1 cellular context compared by ENCODE assay signal in the genomic region with DNA sequence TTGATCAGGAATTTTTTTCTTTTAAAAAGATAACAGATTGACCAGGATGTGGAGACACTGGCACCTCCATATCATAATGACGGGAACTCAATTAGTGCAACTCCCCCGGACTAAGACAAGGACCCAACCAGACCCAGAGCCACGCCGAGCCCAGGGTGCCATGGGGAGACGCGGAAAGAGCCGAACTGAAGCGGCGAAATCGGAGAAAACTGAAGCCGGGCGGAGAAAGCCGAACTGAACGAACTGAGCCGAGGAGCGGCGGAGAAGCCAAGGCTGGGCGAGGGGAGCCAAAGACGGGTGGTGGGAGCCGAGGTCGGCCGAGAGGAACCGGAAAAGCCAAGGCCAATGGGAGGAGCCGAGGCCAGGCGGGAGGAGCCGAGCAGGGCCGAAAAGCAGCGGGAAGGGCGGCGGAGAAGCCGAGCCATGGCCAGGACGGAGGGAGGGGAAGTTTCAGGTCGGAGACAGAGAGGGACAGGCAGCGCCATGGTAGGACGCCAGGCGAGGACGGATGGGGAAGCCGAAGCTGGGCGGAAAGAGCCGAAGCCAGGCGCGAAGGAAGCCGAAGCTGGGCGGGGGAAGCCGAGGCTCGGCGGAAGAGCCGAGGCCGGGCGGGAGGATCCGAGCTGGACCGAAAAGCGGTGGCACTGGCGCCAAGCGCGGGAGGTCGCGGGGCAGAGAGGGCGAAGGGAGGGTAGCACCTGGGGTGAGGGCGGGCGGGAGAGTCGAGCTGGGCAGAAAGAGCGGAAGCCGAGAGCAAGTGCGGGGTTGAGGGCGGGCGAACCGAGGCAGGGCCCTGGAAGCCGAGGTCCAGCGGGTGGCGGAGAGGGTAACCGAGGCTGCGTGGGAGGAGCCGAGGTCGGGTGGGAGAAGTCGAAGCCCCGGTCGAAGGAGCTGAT.
A peak's percentile ranks its signal among the peaks of the same experiment; 100 is the strongest.
TF ChIP-seq lines count a peak whose summit lies in the region.

No MANE protein-coding gene starts in this region.

TF ChIP-seq in K562, 482 proteins besides CTCF, POLR2A, EP300 and RAD21 (continued from another document and continues in another):
- TF ChIP-seq, protein P1, sequence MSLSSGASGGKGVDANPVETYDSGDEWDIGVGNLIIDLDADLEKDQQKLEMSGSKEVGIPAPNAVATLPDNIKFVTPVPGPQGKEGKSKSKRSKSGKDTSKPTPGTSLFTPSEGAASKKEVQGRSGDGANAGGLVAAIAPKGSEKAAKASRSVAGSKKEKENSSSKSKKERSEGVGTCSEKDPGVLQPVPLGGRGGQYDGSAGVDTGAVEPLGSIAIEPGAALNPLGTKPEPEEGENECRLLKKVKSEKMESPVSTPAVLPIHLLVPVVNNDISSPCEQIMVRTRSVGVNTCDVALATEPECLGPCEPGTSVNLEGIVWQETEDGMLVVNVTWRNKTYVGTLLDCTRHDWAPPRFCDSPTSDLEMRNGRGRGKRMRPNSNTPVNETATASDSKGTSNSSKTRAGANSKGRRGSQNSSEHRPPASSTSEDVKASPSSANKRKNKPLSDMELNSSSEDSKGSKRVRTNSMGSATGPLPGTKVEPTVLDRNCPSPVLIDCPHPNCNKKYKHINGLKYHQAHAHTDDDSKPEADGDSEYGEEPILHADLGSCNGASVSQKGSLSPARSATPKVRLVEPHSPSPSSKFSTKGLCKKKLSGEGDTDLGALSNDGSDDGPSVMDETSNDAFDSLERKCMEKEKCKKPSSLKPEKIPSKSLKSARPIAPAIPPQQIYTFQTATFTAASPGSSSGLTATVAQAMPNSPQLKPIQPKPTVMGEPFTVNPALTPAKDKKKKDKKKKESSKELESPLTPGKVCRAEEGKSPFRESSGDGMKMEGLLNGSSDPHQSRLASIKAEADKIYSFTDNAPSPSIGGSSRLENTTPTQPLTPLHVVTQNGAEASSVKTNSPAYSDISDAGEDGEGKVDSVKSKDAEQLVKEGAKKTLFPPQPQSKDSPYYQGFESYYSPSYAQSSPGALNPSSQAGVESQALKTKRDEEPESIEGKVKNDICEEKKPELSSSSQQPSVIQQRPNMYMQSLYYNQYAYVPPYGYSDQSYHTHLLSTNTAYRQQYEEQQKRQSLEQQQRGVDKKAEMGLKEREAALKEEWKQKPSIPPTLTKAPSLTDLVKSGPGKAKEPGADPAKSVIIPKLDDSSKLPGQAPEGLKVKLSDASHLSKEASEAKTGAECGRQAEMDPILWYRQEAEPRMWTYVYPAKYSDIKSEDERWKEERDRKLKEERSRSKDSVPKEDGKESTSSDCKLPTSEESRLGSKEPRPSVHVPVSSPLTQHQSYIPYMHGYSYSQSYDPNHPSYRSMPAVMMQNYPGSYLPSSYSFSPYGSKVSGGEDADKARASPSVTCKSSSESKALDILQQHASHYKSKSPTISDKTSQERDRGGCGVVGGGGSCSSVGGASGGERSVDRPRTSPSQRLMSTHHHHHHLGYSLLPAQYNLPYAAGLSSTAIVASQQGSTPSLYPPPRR (CRISPR knock-in tag; IDR thresholded peaks at IDR 0.05; ENCODE audit: borderline replicate concordance): no peak
- TF ChIP-seq, protein P2, sequence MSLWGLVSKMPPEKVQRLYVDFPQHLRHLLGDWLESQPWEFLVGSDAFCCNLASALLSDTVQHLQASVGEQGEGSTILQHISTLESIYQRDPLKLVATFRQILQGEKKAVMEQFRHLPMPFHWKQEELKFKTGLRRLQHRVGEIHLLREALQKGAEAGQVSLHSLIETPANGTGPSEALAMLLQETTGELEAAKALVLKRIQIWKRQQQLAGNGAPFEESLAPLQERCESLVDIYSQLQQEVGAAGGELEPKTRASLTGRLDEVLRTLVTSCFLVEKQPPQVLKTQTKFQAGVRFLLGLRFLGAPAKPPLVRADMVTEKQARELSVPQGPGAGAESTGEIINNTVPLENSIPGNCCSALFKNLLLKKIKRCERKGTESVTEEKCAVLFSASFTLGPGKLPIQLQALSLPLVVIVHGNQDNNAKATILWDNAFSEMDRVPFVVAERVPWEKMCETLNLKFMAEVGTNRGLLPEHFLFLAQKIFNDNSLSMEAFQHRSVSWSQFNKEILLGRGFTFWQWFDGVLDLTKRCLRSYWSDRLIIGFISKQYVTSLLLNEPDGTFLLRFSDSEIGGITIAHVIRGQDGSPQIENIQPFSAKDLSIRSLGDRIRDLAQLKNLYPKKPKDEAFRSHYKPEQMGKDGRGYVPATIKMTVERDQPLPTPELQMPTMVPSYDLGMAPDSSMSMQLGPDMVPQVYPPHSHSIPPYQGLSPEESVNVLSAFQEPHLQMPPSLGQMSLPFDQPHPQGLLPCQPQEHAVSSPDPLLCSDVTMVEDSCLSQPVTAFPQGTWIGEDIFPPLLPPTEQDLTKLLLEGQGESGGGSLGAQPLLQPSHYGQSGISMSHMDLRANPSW (CRISPR knock-in tag; IDR thresholded peaks at IDR 0.05): no peak; the same call in 1 of the 2 replicates
- TF ChIP-seq TSC22D4 (tag; IDR thresholded peaks at IDR 0.05) (no peak), HDAC8 (tag; IDR thresholded peaks at IDR 0.05) (no peak), HDAC1 (IDR thresholded peaks at IDR 0.05) (0 out of 4 replicates have a peak, but pooled peaks of 1 of the 2 experiments have one; percentile 15), ZNF3 (CRISPR knock-in tag; IDR thresholded peaks at IDR 0.05) (no peak), GATAD2A (IDR thresholded peaks at IDR 0.05) (peak; percentile 99), TAF7 (tag; IDR thresholded peaks at IDR 0.05) (peak; percentile 44; the same call in 1 of the 2 replicates), CCNT2 (IDR thresholded peaks at IDR 0.05; ENCODE audit: borderline replicate concordance, extremely low read depth, insufficient read length, low read depth, low read length) (no peak), NCOA6 (IDR thresholded peaks at IDR 0.05) (no peak), LCOR (CRISPR knock-in tag; IDR thresholded peaks at IDR 0.05) (no peak), ZNF79 (CRISPR knock-in tag; IDR thresholded peaks at IDR 0.05; ENCODE audit: low read depth) (no peak)
- TF ChIP-seq, protein P3, sequence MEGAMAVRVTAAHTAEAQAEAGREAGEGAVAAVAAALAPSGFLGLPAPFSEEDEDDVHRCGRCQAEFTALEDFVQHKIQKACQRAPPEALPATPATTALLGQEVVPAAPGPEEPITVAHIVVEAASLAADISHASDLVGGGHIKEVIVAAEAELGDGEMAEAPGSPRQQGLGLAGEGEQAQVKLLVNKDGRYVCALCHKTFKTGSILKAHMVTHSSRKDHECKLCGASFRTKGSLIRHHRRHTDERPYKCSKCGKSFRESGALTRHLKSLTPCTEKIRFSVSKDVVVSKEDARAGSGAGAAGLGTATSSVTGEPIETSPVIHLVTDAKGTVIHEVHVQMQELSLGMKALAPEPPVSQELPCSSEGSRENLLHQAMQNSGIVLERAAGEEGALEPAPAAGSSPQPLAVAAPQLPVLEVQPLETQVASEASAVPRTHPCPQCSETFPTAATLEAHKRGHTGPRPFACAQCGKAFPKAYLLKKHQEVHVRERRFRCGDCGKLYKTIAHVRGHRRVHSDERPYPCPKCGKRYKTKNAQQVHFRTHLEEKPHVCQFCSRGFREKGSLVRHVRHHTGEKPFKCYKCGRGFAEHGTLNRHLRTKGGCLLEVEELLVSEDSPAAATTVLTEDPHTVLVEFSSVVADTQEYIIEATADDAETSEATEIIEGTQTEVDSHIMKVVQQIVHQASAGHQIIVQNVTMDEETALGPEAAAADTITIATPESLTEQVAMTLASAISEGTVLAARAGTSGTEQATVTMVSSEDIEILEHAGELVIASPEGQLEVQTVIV (CRISPR knock-in tag; IDR thresholded peaks at IDR 0.05; ENCODE audit: borderline replicate concordance): no peak
- TF ChIP-seq, protein P4, sequence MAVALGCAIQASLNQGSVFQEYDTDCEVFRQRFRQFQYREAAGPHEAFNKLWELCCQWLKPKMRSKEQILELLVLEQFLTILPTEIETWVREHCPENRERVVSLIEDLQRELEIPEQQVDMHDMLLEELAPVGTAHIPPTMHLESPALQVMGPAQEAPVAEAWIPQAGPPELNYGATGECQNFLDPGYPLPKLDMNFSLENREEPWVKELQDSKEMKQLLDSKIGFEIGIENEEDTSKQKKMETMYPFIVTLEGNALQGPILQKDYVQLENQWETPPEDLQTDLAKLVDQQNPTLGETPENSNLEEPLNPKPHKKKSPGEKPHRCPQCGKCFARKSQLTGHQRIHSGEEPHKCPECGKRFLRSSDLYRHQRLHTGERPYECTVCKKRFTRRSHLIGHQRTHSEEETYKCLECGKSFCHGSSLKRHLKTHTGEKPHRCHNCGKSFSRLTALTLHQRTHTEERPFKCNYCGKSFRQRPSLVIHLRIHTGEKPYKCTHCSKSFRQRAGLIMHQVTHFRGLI (CRISPR knock-in tag; IDR thresholded peaks at IDR 0.05): no peak
- TF ChIP-seq, protein P5, sequence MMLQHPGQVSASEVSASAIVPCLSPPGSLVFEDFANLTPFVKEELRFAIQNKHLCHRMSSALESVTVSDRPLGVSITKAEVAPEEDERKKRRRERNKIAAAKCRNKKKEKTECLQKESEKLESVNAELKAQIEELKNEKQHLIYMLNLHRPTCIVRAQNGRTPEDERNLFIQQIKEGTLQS (IDR thresholded peaks at IDR 0.05): no peak
- TF ChIP-seq, protein P5 (CRISPR knock-in tag; conservative IDR thresholded peaks at IDR 0.05): no peak
- TF ChIP-seq, protein P6, sequence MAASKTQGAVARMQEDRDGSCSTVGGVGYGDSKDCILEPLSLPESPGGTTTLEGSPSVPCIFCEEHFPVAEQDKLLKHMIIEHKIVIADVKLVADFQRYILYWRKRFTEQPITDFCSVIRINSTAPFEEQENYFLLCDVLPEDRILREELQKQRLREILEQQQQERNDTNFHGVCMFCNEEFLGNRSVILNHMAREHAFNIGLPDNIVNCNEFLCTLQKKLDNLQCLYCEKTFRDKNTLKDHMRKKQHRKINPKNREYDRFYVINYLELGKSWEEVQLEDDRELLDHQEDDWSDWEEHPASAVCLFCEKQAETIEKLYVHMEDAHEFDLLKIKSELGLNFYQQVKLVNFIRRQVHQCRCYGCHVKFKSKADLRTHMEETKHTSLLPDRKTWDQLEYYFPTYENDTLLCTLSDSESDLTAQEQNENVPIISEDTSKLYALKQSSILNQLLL (CRISPR knock-in tag; IDR thresholded peaks at IDR 0.05; ENCODE audit: borderline replicate concordance): no peak
- TF ChIP-seq, protein P7, sequence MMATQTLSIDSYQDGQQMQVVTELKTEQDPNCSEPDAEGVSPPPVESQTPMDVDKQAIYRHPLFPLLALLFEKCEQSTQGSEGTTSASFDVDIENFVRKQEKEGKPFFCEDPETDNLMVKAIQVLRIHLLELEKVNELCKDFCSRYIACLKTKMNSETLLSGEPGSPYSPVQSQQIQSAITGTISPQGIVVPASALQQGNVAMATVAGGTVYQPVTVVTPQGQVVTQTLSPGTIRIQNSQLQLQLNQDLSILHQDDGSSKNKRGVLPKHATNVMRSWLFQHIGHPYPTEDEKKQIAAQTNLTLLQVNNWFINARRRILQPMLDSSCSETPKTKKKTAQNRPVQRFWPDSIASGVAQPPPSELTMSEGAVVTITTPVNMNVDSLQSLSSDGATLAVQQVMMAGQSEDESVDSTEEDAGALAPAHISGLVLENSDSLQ (IDR thresholded peaks at IDR 0.05): peak; percentile 82
- TF ChIP-seq, protein P8, sequence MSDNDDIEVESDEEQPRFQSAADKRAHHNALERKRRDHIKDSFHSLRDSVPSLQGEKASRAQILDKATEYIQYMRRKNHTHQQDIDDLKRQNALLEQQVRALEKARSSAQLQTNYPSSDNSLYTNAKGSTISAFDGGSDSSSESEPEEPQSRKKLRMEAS (CRISPR knock-in tag; IDR thresholded peaks at IDR 0.05): peak; percentile 25; the same call in 1 of the 2 replicates
- TF ChIP-seq, protein P9, sequence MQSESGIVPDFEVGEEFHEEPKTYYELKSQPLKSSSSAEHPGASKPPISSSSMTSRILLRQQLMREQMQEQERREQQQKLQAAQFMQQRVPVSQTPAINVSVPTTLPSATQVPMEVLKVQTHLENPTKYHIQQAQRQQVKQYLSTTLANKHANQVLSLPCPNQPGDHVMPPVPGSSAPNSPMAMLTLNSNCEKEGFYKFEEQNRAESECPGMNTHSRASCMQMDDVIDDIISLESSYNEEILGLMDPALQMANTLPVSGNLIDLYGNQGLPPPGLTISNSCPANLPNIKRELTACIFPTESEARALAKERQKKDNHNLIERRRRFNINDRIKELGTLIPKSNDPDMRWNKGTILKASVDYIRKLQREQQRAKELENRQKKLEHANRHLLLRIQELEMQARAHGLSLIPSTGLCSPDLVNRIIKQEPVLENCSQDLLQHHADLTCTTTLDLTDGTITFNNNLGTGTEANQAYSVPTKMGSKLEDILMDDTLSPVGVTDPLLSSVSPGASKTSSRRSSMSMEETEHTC (IDR thresholded peaks at IDR 0.05): no peak
- TF ChIP-seq, protein P10, sequence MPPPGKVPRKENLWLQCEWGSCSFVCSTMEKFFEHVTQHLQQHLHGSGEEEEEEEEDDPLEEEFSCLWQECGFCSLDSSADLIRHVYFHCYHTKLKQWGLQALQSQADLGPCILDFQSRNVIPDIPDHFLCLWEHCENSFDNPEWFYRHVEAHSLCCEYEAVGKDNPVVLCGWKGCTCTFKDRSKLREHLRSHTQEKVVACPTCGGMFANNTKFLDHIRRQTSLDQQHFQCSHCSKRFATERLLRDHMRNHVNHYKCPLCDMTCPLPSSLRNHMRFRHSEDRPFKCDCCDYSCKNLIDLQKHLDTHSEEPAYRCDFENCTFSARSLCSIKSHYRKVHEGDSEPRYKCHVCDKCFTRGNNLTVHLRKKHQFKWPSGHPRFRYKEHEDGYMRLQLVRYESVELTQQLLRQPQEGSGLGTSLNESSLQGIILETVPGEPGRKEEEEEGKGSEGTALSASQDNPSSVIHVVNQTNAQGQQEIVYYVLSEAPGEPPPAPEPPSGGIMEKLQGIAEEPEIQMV (tag; conservative IDR thresholded peaks at IDR 0.05; ENCODE audit: low read depth): no peak
